ENCODE assay signal across 16 cellular contexts in genomic region chr7:120992272-120993010, GRCh38. TPM values are rescaled to one million over a fixed set of nuclear protein-coding genes. Genes with fewer than 3 reads are reported as not detected.
DNase-seq lines count a peak whose midpoint lies in the region; ATAC-seq and TF ChIP-seq lines count a peak whose summit lies in the region.
"Had no signal": no experiment of that assay in that cellular context is flagged by ENCODE, and none has a peak within 500 bp of the region (broad histone marks: within the 10 kb centered on the region; RNA-seq: fewer than 3 reads in every experiment).

No MANE protein-coding gene starts in this region.

- in situ Hi-C loops in GM23248 (cut with MboI): loop anchor here (25.0 kb wide), 2 partner anchors 345 to 545 kb away; partner anchors contain the start of gene WNT16

- peaks cover 66% of the 10 kb centered on the region for H3F3A ChIP-seq in GM23248 (ENCODE audit: insufficient read depth)

- DNase-seq in GM23248: no peak
- DNase-seq in ascending aorta (ENCODE audit: low spot score in 2 of 2): no peak
- DNase-seq in lower lobe of right lung: no peak
- no peak for DNase-seq in stomach
- DNase-seq in inferior parietal cortex (ENCODE audit: extremely low spot score): no peak
- no peak for DNase-seq in amniotic stem cell (lab: John Stamatoyannopoulos, UW)
- DNase-seq in EL: no peak
- DNase-seq: activated gamma-delta T cell treated with Interleukin-2 at 50 U/mL for 16 hours; DMS53; effector CD4-positive, alpha-beta T cell; GOT3; NCI-H146; NCI-H446; stimulated activated CD4-positive, alpha-beta T cell treated with anti-CD3 and anti-CD28 coated beads, Interleukin-4, amount 100 ng/mL, for 4 hours had no signal

- ATAC-seq in lower lobe of right lung: no peak
- no peak for ATAC-seq in HG03521 (IDR thresholded peaks at IDR 0.05; ENCODE audit: unreplicated experiment)

- H3K27ac ChIP-seq in GM23248 (peak overlapping the region; percentile 65), ascending aorta (peak overlapping the region; percentile 88 to 91), lower lobe of right lung (no peak overlapping the region), stomach (peak overlapping the region in 3 of 5 donors; percentile 77 to 90 (median 87))
- H3K27ac ChIP-seq: VCaP had no signal

- H2AFZ ChIP-seq in GM23248: no peak overlapping the region

- no peaks in the 10 kb centered on the region for H3K36me3 ChIP-seq in GM23248 (ENCODE audit: low read depth)
- no peaks in the 10 kb centered on the region for H3K36me3 ChIP-seq in ascending aorta
- H3K36me3 ChIP-seq in lower lobe of right lung: no peaks in the 10 kb centered on the region
- H3K36me3 ChIP-seq in stomach: no peaks in the 10 kb centered on the region

- H3K27me3 ChIP-seq in GM23248 (replicated peaks; ENCODE audit: insufficient read depth) (no peaks in the 10 kb centered on the region), ascending aorta (no peaks in the 10 kb centered on the region), lower lobe of right lung (ENCODE audit: low read depth) (no peaks in the 10 kb centered on the region), stomach (peaks cover 0 to 5% (median 3%) of the 10 kb centered on the region in 3 donors)

- no peak for TF ChIP-seq CTCF in ascending aorta (IDR thresholded peaks at IDR 0.05)
- TF ChIP-seq CTCF in lower lobe of right lung (IDR thresholded peaks at IDR 0.05): no peak
- TF ChIP-seq CTCF in stomach (IDR thresholded peaks at IDR 0.05): no peak

- peaks cover 67% of the 10 kb centered on the region for H3K79me2 ChIP-seq in GM23248 (ENCODE audit: insufficient read depth)

- peak overlapping the region; percentile 91 for H3K4me2 ChIP-seq in GM23248 (ENCODE audit: unreplicated experiment)

- H4K20me1 ChIP-seq in GM23248 (ENCODE audit: insufficient read depth): no peaks in the 10 kb centered on the region

- no peak for TF ChIP-seq EP300 in stomach (IDR thresholded peaks at IDR 0.05)

- H3K4me1 ChIP-seq in GM23248 (ENCODE audit: insufficient read depth): peaks cover 61% of the 10 kb centered on the region
- peaks cover 3 to 16% of the 10 kb centered on the region in 2 donors for H3K4me1 ChIP-seq in ascending aorta
- peaks cover 55% of the 10 kb centered on the region for H3K4me1 ChIP-seq in lower lobe of right lung
- H3K4me1 ChIP-seq in stomach: peaks cover 0 to 52% (median 28%) of the 10 kb centered on the region in 4 donors

- TF ChIP-seq POLR2A in stomach (IDR thresholded peaks at IDR 0.05): no peak

- H3K9me3 ChIP-seq in GM23248 (ENCODE audit: low read depth): no peaks in the 10 kb centered on the region
- no peaks in the 10 kb centered on the region for H3K9me3 ChIP-seq in ascending aorta
- H3K9me3 ChIP-seq in lower lobe of right lung: no peaks in the 10 kb centered on the region
- H3K9me3 ChIP-seq in stomach: no peaks in the 10 kb centered on the region

- intact Hi-C loops in ascending aorta (cut with DNase I) (no loop called here), lower lobe of right lung (cut with DNase I) (loop anchor here (10.0 kb wide), 1 partner anchor 82 kb away; no protein-coding TSS in a partner anchor), stomach (cut with DNase I; ENCODE audit: low total_unique reads) (no loop called here)

- H3K9ac ChIP-seq in GM23248: peak overlapping the region; percentile 78

- H3K4me3 ChIP-seq in GM23248 (peak overlapping the region; percentile 78), ascending aorta (peak overlapping the region; percentile 57 to 68), lower lobe of right lung (peak overlapping the region; percentile 47), stomach (peak overlapping the region in 1 of 4 donors; percentile 41)

- no peaks in the 10 kb centered on the region for H3K9me2 ChIP-seq in GM23248 (ENCODE audit: insufficient read depth)

RNA-seq across cellular contexts. Expression of gene CPED1, which starts 3.9 kb away (rescaled TPM):
- 20.2 and 23.0 TPM in 2 replicates for total RNA-seq in GM23248 (2014; rRNA removed; shearing (Covaris generic))
- polyA plus RNA-seq in GM23248 (2016; fragmentation: Nextera tagmentation; extraction: Ambion mirVana) (12.4 and 13.5 TPM in 2 replicates), stomach (1 to 10 TPM; 3.0 to 3.7 (median 3.2) TPM)
- total RNA-seq in ascending aorta (69.5 TPM), lower lobe of right lung (38.6 TPM), stomach (10 to 100 TPM in 4 of 5 donors, 1 to 10 TPM in 1; 8.4 to 58.7 (median 44.9) TPM)

RNA-seq across cellular contexts. Expression of gene ING3, which starts 41.9 kb away (rescaled TPM):
- 10.1 and 13.3 TPM in 2 replicates for total RNA-seq in GM23248 (2014; rRNA removed; shearing (Covaris generic))
- polyA plus RNA-seq in GM23248 (2016; fragmentation: Nextera tagmentation; extraction: Ambion mirVana): 21.6 and 27.0 TPM in 2 replicates
- total RNA-seq in ascending aorta: 6.8 TPM
- 21.5 TPM for total RNA-seq in lower lobe of right lung
- 10 to 100 TPM in 4 of 5 donors, 1 to 10 TPM in 1; 8.4 to 37.1 (median 26.3) TPM for total RNA-seq in stomach
- polyA plus RNA-seq in stomach: 10 to 100 TPM in 2 of 3 donors, 1 to 10 TPM in 1; 6.3 to 17.1 (median 10.0) TPM
